Comparison of ENCODE assay signal across 25 cellular contexts in genomic region chr13:113624235-113624587, GRCh38. TPM values are rescaled to one million over a fixed set of nuclear protein-coding genes. Genes with fewer than 3 reads are reported as not detected.
DNase-seq lines count a peak whose midpoint lies in the region; ATAC-seq and TF ChIP-seq lines count a peak whose summit lies in the region.
"Had no signal": no experiment of that assay in that cellular context is flagged by ENCODE, and none has a peak within 500 bp of the region (broad histone marks: within the 10 kb centered on the region; RNA-seq: fewer than 3 reads in every experiment).

No MANE protein-coding gene starts in this region.

- CTCF ChIA-PET in activated naive CD4-positive, alpha-beta T cell treated with anti-CD3 and anti-CD28 coated beads for 36 hours (lab: Charles Lee): no interaction called here

- no peaks in the 10 kb centered on the region for H3K27me3 Mint-ChIP-seq in activated naive CD4-positive, alpha-beta T cell treated with anti-CD3 and anti-CD28 coated beads for 36 hours (ENCODE audit: low read depth)
- H3K27me3 Mint-ChIP-seq in endothelial cell (ENCODE audit: unreplicated experiment): peaks cover 6% of the 10 kb centered on the region
- H3K27me3 Mint-ChIP-seq in naive thymus-derived CD8-positive, alpha-beta T cell: no peaks in the 10 kb centered on the region

- POLR2A ChIA-PET in naive thymus-derived CD8-positive, alpha-beta T cell (lab: Charles Lee): no interaction called here

- H3K4me3 Mint-ChIP-seq in activated naive CD4-positive, alpha-beta T cell treated with anti-CD3 and anti-CD28 coated beads for 36 hours: no peak overlapping the region
- peak overlapping the region; percentile 59 for H3K4me3 Mint-ChIP-seq in endothelial cell (ENCODE audit: unreplicated experiment)
- no peak overlapping the region for H3K4me3 Mint-ChIP-seq in naive thymus-derived CD8-positive, alpha-beta T cell

- no peak for TF ChIP-seq CTCF in endothelial cell (IDR thresholded peaks at IDR 0.05; ENCODE audit: unreplicated experiment)

- H3K4me1 Mint-ChIP-seq in activated naive CD4-positive, alpha-beta T cell treated with anti-CD3 and anti-CD28 coated beads for 36 hours (ENCODE audit: low read depth): peaks cover 6% of the 10 kb centered on the region
- H3K4me1 Mint-ChIP-seq in endothelial cell (ENCODE audit: unreplicated experiment): peaks cover 19% of the 10 kb centered on the region
- H3K4me1 Mint-ChIP-seq in naive thymus-derived CD8-positive, alpha-beta T cell: peaks cover 0 to 8% (median 7%) of the 10 kb centered on the region in 4 donors

- H3K27ac Mint-ChIP-seq in activated naive CD4-positive, alpha-beta T cell treated with anti-CD3 and anti-CD28 coated beads for 36 hours: peak overlapping the region; percentile 30
- peak overlapping the region in 1 of 2 donors; percentile 82 for H3K27ac Mint-ChIP-seq in activated naive CD4-positive, alpha-beta T cell treated with anti-CD3 and anti-CD28 coated beads, Interleukin-2, amount 50 U/mL, for 72 hours
- no peak overlapping the region for H3K27ac Mint-ChIP-seq in endothelial cell (ENCODE audit: unreplicated experiment)
- H3K27ac Mint-ChIP-seq in naive thymus-derived CD8-positive, alpha-beta T cell: peak overlapping the region in 7 of 10 donors; percentile 11 to 85 (median 66)

- intact Hi-C loops in activated naive CD4-positive, alpha-beta T cell treated with anti-CD3 and anti-CD28 coated beads for 36 hours (cut with micrococcal nuclease): no loop called here

- H3K9me3 Mint-ChIP-seq in activated naive CD4-positive, alpha-beta T cell treated with anti-CD3 and anti-CD28 coated beads for 36 hours: no peaks in the 10 kb centered on the region
- no peaks in the 10 kb centered on the region for H3K9me3 Mint-ChIP-seq in activated naive CD4-positive, alpha-beta T cell treated with anti-CD3 and anti-CD28 coated beads, Interleukin-2, amount 50 U/mL, for 72 hours
- H3K9me3 Mint-ChIP-seq in endothelial cell (ENCODE audit: unreplicated experiment): no peaks in the 10 kb centered on the region
- peaks cover 0 to 2% (median 0%) of the 10 kb centered on the region in 9 donors for H3K9me3 Mint-ChIP-seq in naive thymus-derived CD8-positive, alpha-beta T cell

- ATAC-seq in activated naive CD4-positive, alpha-beta T cell treated with anti-CD3 and anti-CD28 coated beads, Interleukin-2, amount 50 U/mL, for 72 hours: no peak
- ATAC-seq in naive thymus-derived CD8-positive, alpha-beta T cell: no peak
- no peak for ATAC-seq in HG03442 (IDR thresholded peaks at IDR 0.05; ENCODE audit: unreplicated experiment)
- no peak for ATAC-seq in GM19455 (IDR thresholded peaks at IDR 0.05; ENCODE audit: unreplicated experiment)

- DNase-seq in activated naive CD4-positive, alpha-beta T cell treated with anti-CD3 and anti-CD28 coated beads for 36 hours: no peak
- DNase-seq in activated naive CD4-positive, alpha-beta T cell treated with anti-CD3 and anti-CD28 coated beads, Interleukin-2, amount 50 U/mL, for 72 hours (ENCODE audit: low spot score in 2 of 2): no peak
- DNase-seq in endothelial cell (ENCODE audit: low spot score): no peak
- peak in 1 of 10 donors; percentile 23 for DNase-seq in naive thymus-derived CD8-positive, alpha-beta T cell
- DNase-seq in NCI-H748 (lab: John Stamatoyannopoulos, UW; ENCODE audit: unreplicated experiment): no peak
- DNase-seq in activated CD8-positive, alpha-beta memory T cell treated with anti-CD3 and anti-CD28 coated beads, Interleukin-2, amount 50 U/mL, for 48 hours: no peak
- DNase-seq: 8988T, ACHN, BE2C, COR-L47, DMS53, HCEC 1CT, KG1, NCI-H2029, NCI-H446 treated with DMSO at 0.1 percent for 48 hours, NCI-H526, PC-9, Right ventricle myocardium superior had no signal

- H3K36me3 Mint-ChIP-seq in activated naive CD4-positive, alpha-beta T cell treated with anti-CD3 and anti-CD28 coated beads for 36 hours (ENCODE audit: low read depth): peaks cover 30% of the 10 kb centered on the region
- peaks cover 15 to 32% of the 10 kb centered on the region in 2 donors for H3K36me3 Mint-ChIP-seq in activated naive CD4-positive, alpha-beta T cell treated with anti-CD3 and anti-CD28 coated beads, Interleukin-2, amount 50 U/mL, for 72 hours
- H3K36me3 Mint-ChIP-seq in endothelial cell (ENCODE audit: low read depth, unreplicated experiment): peaks cover 56% of the 10 kb centered on the region
- peaks cover 0 to 19% (median 7%) of the 10 kb centered on the region in 3 donors for H3K36me3 Mint-ChIP-seq in naive thymus-derived CD8-positive, alpha-beta T cell

RNA-seq across cellular contexts. Expression of gene ATP4B, which starts 33.8 kb away (rescaled TPM):
- total RNA-seq in activated naive CD4-positive, alpha-beta T cell treated with anti-CD3 and anti-CD28 coated beads for 36 hours: not detected
- total RNA-seq in activated naive CD4-positive, alpha-beta T cell treated with anti-CD3 and anti-CD28 coated beads, Interleukin-2, amount 50 U/mL, for 72 hours: not detected
- total RNA-seq in endothelial cell (ENCODE audit: unreplicated experiment): not detected
- total RNA-seq in naive thymus-derived CD8-positive, alpha-beta T cell: not detected
- polyA plus RNA-seq in naive thymus-derived CD8-positive, alpha-beta T cell: not detected
- total RNA-seq: Daoy, G401, H1, PC-9, Right ventricle myocardium superior, RPMI7951, SK-MEL-5 had no signal

RNA-seq across cellular contexts. Expression of gene TFDP1, which starts 39.7 kb away (rescaled TPM):
- 100 to 1,000 TPM; 157 to 161 TPM for total RNA-seq in activated naive CD4-positive, alpha-beta T cell treated with anti-CD3 and anti-CD28 coated beads for 36 hours
- total RNA-seq in activated naive CD4-positive, alpha-beta T cell treated with anti-CD3 and anti-CD28 coated beads, Interleukin-2, amount 50 U/mL, for 72 hours: 100 to 1,000 TPM in 1 of 2 donors, 10 to 100 TPM in 1; 95.1 to 173 TPM
- total RNA-seq in endothelial cell (ENCODE audit: unreplicated experiment): 65.8 TPM
- 10 to 100 TPM; 17.1 to 18.1 TPM for total RNA-seq in naive thymus-derived CD8-positive, alpha-beta T cell
- 10 to 100 TPM; 50.1 to 61.9 (median 50.3) TPM for polyA plus RNA-seq in naive thymus-derived CD8-positive, alpha-beta T cell

RNA-seq across cellular contexts. Expression of gene GRK1, which starts 42.8 kb away (rescaled TPM):
- under 1 TPM in 1 of 2 experiments, not detected in 1; 0.10 TPM for total RNA-seq in activated naive CD4-positive, alpha-beta T cell treated with anti-CD3 and anti-CD28 coated beads for 36 hours
- total RNA-seq in activated naive CD4-positive, alpha-beta T cell treated with anti-CD3 and anti-CD28 coated beads, Interleukin-2, amount 50 U/mL, for 72 hours: under 1 TPM in 1 of 2 donors, not detected in 1; 0.23 TPM
- total RNA-seq in endothelial cell (ENCODE audit: unreplicated experiment): 0.54 TPM
- total RNA-seq in naive thymus-derived CD8-positive, alpha-beta T cell: not detected
- not detected for polyA plus RNA-seq in naive thymus-derived CD8-positive, alpha-beta T cell
- total RNA-seq: Daoy, H1, PC-9, RPMI7951, SK-MEL-5 had no signal
